Comparison of ENCODE assay signal across 16 cellular contexts in genomic region chr17:614637-615546, GRCh38.
A peak's percentile ranks its signal among the peaks of the same experiment; 100 is the strongest.
DNase-seq lines count a peak whose midpoint lies in the region; ATAC-seq and TF ChIP-seq lines count a peak whose summit lies in the region.
"Had no signal": no experiment of that assay in that cellular context is flagged by ENCODE, and none has a peak within 500 bp of the region (broad histone marks: within the 10 kb centered on the region; RNA-seq: fewer than 3 reads in every experiment).

No MANE protein-coding gene starts in this region.

- H3K4me1 Mint-ChIP-seq in nephron progenitor cell = no peaks in the 10 kb centered on the region

- H3K4me3 Mint-ChIP-seq in nephron progenitor cell = no peak overlapping the region

- intact Hi-C loops in left ventricle myocardium superior (cut with micrococcal nuclease) = no loop called here

- peak overlapping the region; percentile 85 for H3K27ac Mint-ChIP-seq in nephron progenitor cell
- H3K27ac Mint-ChIP-seq: progenitor cell of endocrine pancreas had no signal

- TF ChIP-seq CTCF in epithelial cell of proximal tubule (conservative IDR thresholded peaks at IDR 0.05; ENCODE audit: low read depth, low read length) (no peak), nephron progenitor cell (IDR thresholded peaks at IDR 0.05) (no peak)

- H3K4me3 ChIP-seq in epithelial cell of proximal tubule (ENCODE audit: low read depth, low read length) = no peak overlapping the region
- H3K4me3 ChIP-seq: GM12878, SJSA1, suprapubic skin had no signal

- no peak for ATAC-seq in GM19463 (IDR thresholded peaks at IDR 0.05; ENCODE audit: unreplicated experiment)
- no peak for ATAC-seq in HG03565 (IDR thresholded peaks at IDR 0.05; ENCODE audit: unreplicated experiment)
- no peak for ATAC-seq in left ventricle myocardium superior
- ATAC-seq: GM12878 had no signal

- no peaks in the 10 kb centered on the region for H3K27me3 Mint-ChIP-seq in nephron progenitor cell (ENCODE audit: low read depth, poor library complexity)
- H3K27me3 Mint-ChIP-seq: progenitor cell of endocrine pancreas had no signal

- peaks cover 2% of the 10 kb centered on the region for H3K9me3 Mint-ChIP-seq in nephron progenitor cell

- H3K36me3 Mint-ChIP-seq in nephron progenitor cell (ENCODE audit: low read depth) = peaks cover 42% of the 10 kb centered on the region

- peak; percentile 18 for DNase-seq in ELF-1 (ENCODE audit: low read depth, low spot score)
- peak; percentile 35 for DNase-seq in RKO (ENCODE audit: low spot score)
- DNase-seq in epithelial cell of proximal tubule (ENCODE audit: low read depth) = peak; percentile 53
- DNase-seq in nephron progenitor cell = no peak
- DNase-seq in midbrain (lab: John Stamatoyannopoulos, UW) = no peak
- no peak for DNase-seq in left ventricle myocardium superior
- DNase-seq: activated CD8-positive, alpha-beta memory T cell treated with anti-CD3 and anti-CD28 coated beads for 24 hours; DMS79; NCI-H1092 treated with DMSO at 0.1 percent for 48 hours; stimulated activated CD4-positive, alpha-beta T cell treated with anti-CD3 and anti-CD28 coated beads, Interleukin-15, amount 100 ng/mL, for 24 hours had no signal

Comparison
In these comparisons a context has a peak if more than half of its experiments do, and no peak if none do; other contexts are left out.
1. DNase-seq: peak in ELF-1 (single experiment), RKO (single experiment) and epithelial cell of proximal tubule (single experiment); none in nephron progenitor cell (single experiment), midbrain (single experiment) and left ventricle myocardium superior (single experiment).